ENCODE assay signal across 25 cellular contexts in genomic region chr7:12028508-12028907, GRCh38.
A peak's percentile ranks its signal among the peaks of the same experiment; 100 is the strongest.
DNase-seq lines count a peak whose midpoint lies in the region; ATAC-seq and TF ChIP-seq lines count a peak whose summit lies in the region.
"Had no signal": no experiment of that assay in that cellular context is flagged by ENCODE, and none has a peak within 500 bp of the region (broad histone marks: within the 10 kb centered on the region; RNA-seq: fewer than 3 reads in every experiment).

No MANE protein-coding gene starts in this region.

- intact Hi-C loops in spleen (cut with DNase I; ENCODE audit: low total_unique reads), result no loop called here
- intact Hi-C loops in stomach (cut with DNase I; ENCODE audit: low total_unique reads), result no loop called here

- H3K79me1 ChIP-seq in mesenchymal stem cell (replicated peaks; ENCODE audit: low read length, poor library complexity, severe bottlenecking), result no peaks in the 10 kb centered on the region

- H3K9ac ChIP-seq in mesenchymal stem cell (ENCODE audit: low read length), result no peak overlapping the region

- H2BK12ac ChIP-seq in mesenchymal stem cell (ENCODE audit: low read length in 2 of 2), result no peak overlapping the region

- H3K4me1 ChIP-seq in mesenchymal stem cell (ENCODE audit: control insufficient read depth, insufficient read depth, low read depth, low read length) (peaks cover 4% of the 10 kb centered on the region), spleen (no peaks in the 10 kb centered on the region), stomach (no peaks in the 10 kb centered on the region)
- H3K4me1 ChIP-seq: upper lobe of left lung had no signal

- ATAC-seq in HG03095 (IDR thresholded peaks at IDR 0.05; ENCODE audit: unreplicated experiment), result no peak
- ATAC-seq: foreskin keratinocyte, right cardiac atrium had no signal

- H3K14ac ChIP-seq in mesenchymal stem cell (ENCODE audit: low read length in 2 of 2), result no peak overlapping the region

- TF ChIP-seq EP300 in stomach (IDR thresholded peaks at IDR 0.05), result no peak

- H3K27me3 ChIP-seq in mesenchymal stem cell (ENCODE audit: control insufficient read depth in 1 of 2, insufficient read depth in 1 of 2, low read length in 2 of 2) (no peaks in the 10 kb centered on the region), spleen (replicated peaks in 1 of 7) (no peaks in the 10 kb centered on the region), stomach (no peaks in the 10 kb centered on the region)
- H3K27me3 ChIP-seq: foreskin keratinocyte, upper lobe of left lung had no signal

- no peak overlapping the region for H3K4ac ChIP-seq in mesenchymal stem cell (ENCODE audit: low read depth in 1 of 2, low read length in 2 of 2)

- H3K9me3 ChIP-seq in mesenchymal stem cell (ENCODE audit: control insufficient read depth, low read length) (no peaks in the 10 kb centered on the region), spleen (no peaks in the 10 kb centered on the region), stomach (no peaks in the 10 kb centered on the region)
- H3K9me3 ChIP-seq: upper lobe of left lung had no signal

- no peak overlapping the region for H3K18ac ChIP-seq in mesenchymal stem cell (ENCODE audit: low read depth in 1 of 2, low read length in 2 of 2)

- TF ChIP-seq CTCF in astrocyte of the cerebellum (IDR thresholded peaks at IDR 0.05; ENCODE audit: low read depth, low read length, missing control alignments) (no peak), spleen (IDR thresholded peaks at IDR 0.05 in 8 of 11, conservative IDR thresholded peaks at IDR 0.05 in 3 of 11) (no peak), stomach (IDR thresholded peaks at IDR 0.05) (no peak)

- no peak overlapping the region for H4K91ac ChIP-seq in mesenchymal stem cell (ENCODE audit: low read length)

- 20% methylated on average over 1 of the region's 1 CpG for WGBS in mesenchymal stem cell
- 77 to 91% (median 83%) methylated on average over 1 of the region's 1 CpG for WGBS in spleen, 5 donors
- 86 to 100% (median 92%) methylated on average over 1 of the region's 1 CpG for WGBS in stomach, 5 donors

- H3K4me3 ChIP-seq in astrocyte of the cerebellum (ENCODE audit: low read depth, low read length) (no peak overlapping the region), mesenchymal stem cell (ENCODE audit: insufficient read depth in 1 of 2, low read depth in 1 of 2, low read length in 2 of 2) (no peak overlapping the region), spleen (no peak overlapping the region), stomach (no peak overlapping the region)
- H3K4me3 ChIP-seq: upper lobe of left lung had no signal

- no peak overlapping the region for H2AFZ ChIP-seq in mesenchymal stem cell (ENCODE audit: low read depth, low read length)

- H3K36me3 ChIP-seq in mesenchymal stem cell (ENCODE audit: control insufficient read depth in 1 of 2, insufficient read depth in 2 of 2, low read depth in 1 of 2, low read length in 2 of 2), result no peaks in the 10 kb centered on the region
- no peaks in the 10 kb centered on the region for H3K36me3 ChIP-seq in spleen
- H3K36me3 ChIP-seq in stomach, result no peaks in the 10 kb centered on the region
- H3K36me3 ChIP-seq: upper lobe of left lung had no signal

- no peak overlapping the region for H2BK120ac ChIP-seq in mesenchymal stem cell (ENCODE audit: low read depth, low read length)

- H4K8ac ChIP-seq in mesenchymal stem cell (ENCODE audit: low read length), result no peak overlapping the region

- TF ChIP-seq POLR2A in spleen (IDR thresholded peaks at IDR 0.05) (no peak), stomach (IDR thresholded peaks at IDR 0.05) (no peak)

- DNase-seq in EH (ENCODE audit: low read depth) (peak; percentile 52), LHCN-M2 (ENCODE audit: low read depth) (peak; percentile 4), astrocyte of the cerebellum (ENCODE audit: low read depth) (peak; percentile 27), mesenchymal stem cell (peak; percentile 24), D341Med (ENCODE audit: low spot score) (no peak), spleen (no peak), stomach (no peak)
- DNase-seq: activated CD4-positive, alpha-beta T cell treated with anti-CD3 and anti-CD28 coated beads for 48 hours; activated naive CD4-positive, alpha-beta T cell; activated T-cell treated with anti-CD3 and anti-CD28 coated beads, Interleukin-2, amount 50 U/mL, for 24 hours; C1 segment of cervical spinal cord; COR-L47; DMS79; foreskin keratinocyte; GOT3; KG1; NCI-H1417 treated with DMSO at 0.1 percent for 48 hours; NCI-H2081 treated with DMSO at 0.1 percent for 48 hours; NCI-H446 treated with DMSO at 0.1 percent for 48 hours; NCI-H82; posterior cingulate gyrus; right cardiac atrium; upper lobe of left lung had no signal

- peak overlapping the region; percentile 81 for H2BK5ac ChIP-seq in mesenchymal stem cell (ENCODE audit: low read depth, low read length, poor library complexity, severe bottlenecking)

- no peak overlapping the region for H2BK15ac ChIP-seq in mesenchymal stem cell (ENCODE audit: low read depth, poor library complexity, severe bottlenecking)

- H3K23ac ChIP-seq in mesenchymal stem cell (ENCODE audit: low read length in 2 of 2), result no peak overlapping the region

- H3K4me2 ChIP-seq in mesenchymal stem cell (ENCODE audit: low read length, poor library complexity, severe bottlenecking), result no peak overlapping the region

- H3K27ac ChIP-seq in mesenchymal stem cell (ENCODE audit: low read length, poor library complexity, severe bottlenecking), result peak overlapping the region; percentile 57
- no peak overlapping the region for H3K27ac ChIP-seq in spleen
- H3K27ac ChIP-seq in stomach, result no peak overlapping the region
- H3K27ac ChIP-seq: foreskin keratinocyte, upper lobe of left lung, VCaP had no signal

- no peak overlapping the region for H2AK5ac ChIP-seq in mesenchymal stem cell (ENCODE audit: low read length, severe bottlenecking)

- in situ Hi-C loops in astrocyte of the cerebellum (cut with HindIII; ENCODE audit: low sequenced_read_pairs), result no loop called here

Comparison
In these comparisons a context has a peak if more than half of its experiments do, and no peak if none do; other contexts are left out.
1. DNase-seq: peak in EH (single experiment), LHCN-M2 (single experiment), astrocyte of the cerebellum (single experiment) and mesenchymal stem cell (single experiment); none in D341Med (single experiment), spleen (single experiment) and stomach (single experiment).